14 cellular contexts compared by ENCODE assay signal in the genomic region with DNA sequence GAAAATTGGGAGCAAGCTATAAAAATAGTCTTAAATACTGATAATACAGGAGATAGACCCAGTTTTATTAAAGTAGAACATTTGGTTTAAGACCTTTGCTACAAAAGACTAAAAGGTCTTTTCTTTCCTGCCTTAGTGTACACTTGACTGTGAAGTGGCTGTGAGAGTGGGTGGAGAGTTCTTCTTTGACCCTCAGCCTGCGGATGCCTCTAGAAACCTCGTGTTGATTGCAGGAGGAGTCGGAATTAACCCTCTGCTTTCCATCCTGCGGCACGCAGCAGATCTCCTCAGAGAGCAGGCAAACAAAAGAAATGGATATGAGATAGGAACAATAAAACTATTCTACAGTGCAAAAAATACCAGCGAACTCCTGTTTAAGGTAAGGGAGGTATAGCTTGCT. TPM values are rescaled to one million over a fixed set of nuclear protein-coding genes. Genes with fewer than 3 reads are reported as not detected.
DNase-seq lines count a peak whose midpoint lies in the region; FAIRE-seq and TF ChIP-seq lines count a peak whose summit lies in the region.
"Had no signal": no experiment of that assay in that cellular context is flagged by ENCODE, and none has a peak within 500 bp of the region (broad histone marks: within the 10 kb centered on the region; RNA-seq: fewer than 3 reads in every experiment).

No MANE protein-coding gene starts in this region.

- H3K27me3 ChIP-seq in dorsolateral prefrontal cortex, result no peaks in the 10 kb centered on the region

- intact Hi-C loops in dorsolateral prefrontal cortex (cut with DNase I), result loop anchor here in 1 of 2 donors (5.0 kb wide), 1 partner anchor 51 kb away; no protein-coding TSS in a partner anchor

- peaks cover 38% of the 10 kb centered on the region for H3K36me3 Mint-ChIP-seq in neural crest cell (ENCODE audit: low read depth)

- FAIRE-seq in D721Med (lab: Jason Lieb, UNC), result no peak
- FAIRE-seq: keratinocyte, RCC 7860 had no signal

- H3K27me3 Mint-ChIP-seq in neural crest cell (ENCODE audit: low read depth), result no peaks in the 10 kb centered on the region

- H3K4me1 Mint-ChIP-seq in neural crest cell, result peaks cover 16% of the 10 kb centered on the region

- TF ChIP-seq CTCF in dorsolateral prefrontal cortex (IDR thresholded peaks at IDR 0.05 in 54 of 56, conservative IDR thresholded peaks at IDR 0.05 in 2 of 56; ENCODE audit: low read depth in 1 of 56, partially characterized antibody in 56 of 56) (no peak), neural crest cell (conservative IDR thresholded peaks at IDR 0.05) (no peak), D721Med (IDR thresholded peaks at IDR 0.05; ENCODE audit: insufficient read depth, missing control alignments) (no peak)

- DNase-seq in DMS79 treated with DMSO at 0.1 percent for 48 hours (lab: John Stamatoyannopoulos, UW) (peak; percentile 61), NCI-H2029 treated with DMSO at 0.1 percent for 48 hours (lab: John Stamatoyannopoulos, UW) (peak; percentile 44), dorsolateral prefrontal cortex (no peak), neural crest cell (ENCODE audit: low read depth, low spot score) (no peak), AML-193 (lab: John Stamatoyannopoulos, UW) (no peak), anterior cingulate cortex (lab: John Stamatoyannopoulos, UW) (no peak), substantia nigra (lab: John Stamatoyannopoulos, UW) (no peak), D721Med (ENCODE audit: insufficient read length, low spot score) (no peak)
- DNase-seq: COR-L47; NCI-H2171 treated with DMSO at 0.1 percent for 48 hours; nucleus accumbens; stimulated activated CD4-positive, alpha-beta T cell treated with anti-CD3 and anti-CD28 coated beads, Interleukin-15, amount 100 ng/mL, for 24 hours had no signal

- H3K27ac ChIP-seq in dorsolateral prefrontal cortex (peak overlapping the region in 31 of 59 donors; percentile 0 to 72 (median 37)), substantia nigra (ENCODE audit: low read depth, low read length, poor library complexity, severe bottlenecking) (no peak overlapping the region)

- no peak overlapping the region for H3K4me3 ChIP-seq in dorsolateral prefrontal cortex

- peak overlapping the region; percentile 85 for H3K27ac Mint-ChIP-seq in neural crest cell (ENCODE audit: unreplicated experiment)

- H3K9me3 Mint-ChIP-seq in neural crest cell, result peaks cover 3% of the 10 kb centered on the region

- no peak overlapping the region for H3K4me3 Mint-ChIP-seq in neural crest cell

RNA-seq across cellular contexts. Expression of a gene that starts 36.5 kb away (rescaled TPM):
- total RNA-seq in dorsolateral prefrontal cortex, result 10 to 100 TPM; 16.6 to 37.5 (median 26.2) TPM
- total RNA-seq in neural crest cell, result 17.0 and 17.4 TPM in 2 replicates

RNA-seq across cellular contexts. Expression of a gene that starts 36.7 kb away (rescaled TPM):
- total RNA-seq in dorsolateral prefrontal cortex (10 to 100 TPM; 12.7 to 30.0 (median 19.6) TPM), neural crest cell (31.9 and 32.1 TPM in 2 replicates)

Comparison
In these comparisons a context has a peak if more than half of its experiments do, and no peak if none do; other contexts are left out.
1. DNase-seq: peak in DMS79 treated with DMSO at 0.1 percent for 48 hours (single experiment) and NCI-H2029 treated with DMSO at 0.1 percent for 48 hours (single experiment); none in dorsolateral prefrontal cortex (0 of 10), neural crest cell (single experiment), AML-193 (0 of 2), anterior cingulate cortex (0 of 58), substantia nigra (0 of 49) and D721Med (single experiment).